In the genomic region with DNA sequence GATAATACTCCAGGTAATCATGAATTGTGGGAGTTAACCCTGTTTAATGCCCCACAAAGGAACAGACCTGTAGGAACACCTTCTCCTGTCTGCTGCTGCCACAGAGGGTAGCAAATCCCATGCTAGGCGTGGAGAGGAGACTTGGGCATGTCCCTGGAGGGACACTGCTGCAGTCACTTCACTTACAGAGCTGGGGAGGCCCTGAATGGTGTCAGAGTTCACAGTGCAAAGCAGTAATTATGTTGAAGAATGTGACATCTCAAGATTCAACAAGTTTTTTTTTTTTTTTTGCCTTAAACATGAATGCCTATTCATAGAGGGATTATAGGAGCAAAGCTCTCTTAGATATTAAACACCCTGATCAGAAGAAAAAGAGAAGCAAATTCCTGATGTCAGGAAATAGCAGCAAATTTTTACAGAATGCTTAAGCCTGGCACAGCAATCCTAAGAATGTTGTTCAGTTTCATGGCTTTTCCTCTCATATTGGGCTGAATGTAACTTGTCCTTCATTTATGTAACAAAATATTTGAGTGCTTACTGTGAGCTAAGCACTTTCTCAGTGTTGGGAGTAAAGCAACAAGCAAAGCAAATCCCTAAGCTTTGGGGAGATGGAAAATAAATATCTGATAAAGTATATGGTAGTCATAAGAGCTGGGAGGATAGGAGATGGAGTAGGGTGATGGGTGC, we compare ENCODE assay signal across 1 cellular context.
TF ChIP-seq lines count a peak whose summit lies in the region.

No MANE protein-coding gene starts in this region.

TF ChIP-seq in SK-N-SH treated with all-trans-retinoic acid at 6 μM for 48 hours, 23 proteins besides CTCF, POLR2A, EP300 and RAD21 (continued from another document):
- TF ChIP-seq, protein P1, sequence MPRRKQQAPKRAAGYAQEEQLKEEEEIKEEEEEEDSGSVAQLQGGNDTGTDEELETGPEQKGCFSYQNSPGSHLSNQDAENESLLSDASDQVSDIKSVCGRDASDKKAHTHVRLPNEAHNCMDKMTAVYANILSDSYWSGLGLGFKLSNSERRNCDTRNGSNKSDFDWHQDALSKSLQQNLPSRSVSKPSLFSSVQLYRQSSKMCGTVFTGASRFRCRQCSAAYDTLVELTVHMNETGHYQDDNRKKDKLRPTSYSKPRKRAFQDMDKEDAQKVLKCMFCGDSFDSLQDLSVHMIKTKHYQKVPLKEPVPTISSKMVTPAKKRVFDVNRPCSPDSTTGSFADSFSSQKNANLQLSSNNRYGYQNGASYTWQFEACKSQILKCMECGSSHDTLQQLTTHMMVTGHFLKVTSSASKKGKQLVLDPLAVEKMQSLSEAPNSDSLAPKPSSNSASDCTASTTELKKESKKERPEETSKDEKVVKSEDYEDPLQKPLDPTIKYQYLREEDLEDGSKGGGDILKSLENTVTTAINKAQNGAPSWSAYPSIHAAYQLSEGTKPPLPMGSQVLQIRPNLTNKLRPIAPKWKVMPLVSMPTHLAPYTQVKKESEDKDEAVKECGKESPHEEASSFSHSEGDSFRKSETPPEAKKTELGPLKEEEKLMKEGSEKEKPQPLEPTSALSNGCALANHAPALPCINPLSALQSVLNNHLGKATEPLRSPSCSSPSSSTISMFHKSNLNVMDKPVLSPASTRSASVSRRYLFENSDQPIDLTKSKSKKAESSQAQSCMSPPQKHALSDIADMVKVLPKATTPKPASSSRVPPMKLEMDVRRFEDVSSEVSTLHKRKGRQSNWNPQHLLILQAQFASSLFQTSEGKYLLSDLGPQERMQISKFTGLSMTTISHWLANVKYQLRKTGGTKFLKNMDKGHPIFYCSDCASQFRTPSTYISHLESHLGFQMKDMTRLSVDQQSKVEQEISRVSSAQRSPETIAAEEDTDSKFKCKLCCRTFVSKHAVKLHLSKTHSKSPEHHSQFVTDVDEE (CRISPR knock-in tag; IDR thresholded peaks at IDR 0.05), result no peak
- no peak for TF ChIP-seq ESRRG (CRISPR knock-in tag; IDR thresholded peaks at IDR 0.05)
- no peak for TF ChIP-seq GLIS3 (CRISPR knock-in tag; IDR thresholded peaks at IDR 0.05)
- TF ChIP-seq, protein P2, sequence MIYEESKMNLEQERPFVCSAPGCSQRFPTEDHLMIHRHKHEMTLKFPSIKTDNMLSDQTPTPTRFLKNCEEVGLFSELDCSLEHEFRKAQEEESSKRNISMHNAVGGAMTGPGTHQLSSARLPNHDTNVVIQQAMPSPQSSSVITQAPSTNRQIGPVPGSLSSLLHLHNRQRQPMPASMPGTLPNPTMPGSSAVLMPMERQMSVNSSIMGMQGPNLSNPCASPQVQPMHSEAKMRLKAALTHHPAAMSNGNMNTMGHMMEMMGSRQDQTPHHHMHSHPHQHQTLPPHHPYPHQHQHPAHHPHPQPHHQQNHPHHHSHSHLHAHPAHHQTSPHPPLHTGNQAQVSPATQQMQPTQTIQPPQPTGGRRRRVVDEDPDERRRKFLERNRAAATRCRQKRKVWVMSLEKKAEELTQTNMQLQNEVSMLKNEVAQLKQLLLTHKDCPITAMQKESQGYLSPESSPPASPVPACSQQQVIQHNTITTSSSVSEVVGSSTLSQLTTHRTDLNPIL (CRISPR knock-in tag; IDR thresholded peaks at IDR 0.05; ENCODE audit: low read depth), result no peak
- no peak for TF ChIP-seq ZFP3 (CRISPR knock-in tag; IDR thresholded peaks at IDR 0.05)
- no peak for TF ChIP-seq OSR1 (CRISPR knock-in tag; IDR thresholded peaks at IDR 0.05)
